ENCODE assay signal across 8 cellular contexts in the genomic region with DNA sequence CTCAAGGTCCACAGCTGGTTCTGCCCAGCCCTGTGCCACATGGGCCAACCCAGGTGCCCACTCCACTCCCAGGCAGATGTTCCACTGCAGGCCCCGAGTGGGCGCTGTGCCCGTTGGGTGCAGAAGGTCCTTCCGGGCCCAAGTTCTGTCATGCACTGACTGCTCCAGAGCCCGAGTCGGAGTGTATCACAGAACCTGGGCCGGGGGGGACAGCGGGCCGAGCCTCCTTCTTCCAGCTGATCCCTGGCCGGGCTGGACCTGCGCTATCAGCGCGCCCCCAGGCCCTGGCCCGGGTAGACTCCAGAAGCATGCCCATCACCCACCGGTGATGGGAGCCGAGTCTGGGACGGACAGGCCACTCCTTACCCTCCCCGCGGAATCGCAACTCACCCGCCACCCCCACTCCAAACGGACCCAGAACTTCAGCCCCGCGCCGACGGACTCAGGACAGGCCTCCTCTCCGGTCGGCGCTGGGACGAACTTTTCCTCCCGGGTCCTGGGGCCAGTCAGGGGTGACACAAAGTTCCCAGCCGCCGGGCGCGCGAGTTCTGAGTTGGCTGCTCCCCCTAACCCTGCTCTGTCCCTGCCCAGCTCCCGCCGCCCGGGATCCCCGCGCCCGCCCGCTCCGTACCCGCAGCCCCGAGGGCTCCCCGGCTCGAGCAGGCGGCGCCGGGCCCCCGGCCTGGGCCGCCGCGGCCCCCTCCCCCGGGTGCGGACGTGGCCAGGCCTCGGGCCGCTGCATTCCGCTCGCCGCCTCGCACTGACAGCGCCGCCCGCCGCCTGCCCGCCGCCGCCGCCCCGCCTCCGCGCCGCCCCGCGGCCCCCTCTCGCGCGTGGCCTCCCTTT. TPM values are rescaled to one million over a fixed set of nuclear protein-coding genes. Genes with fewer than 3 reads are reported as not detected.
DNase-seq lines count a peak whose midpoint lies in the region; ATAC-seq and TF ChIP-seq lines count a peak whose summit lies in the region.

A gene with protein sequence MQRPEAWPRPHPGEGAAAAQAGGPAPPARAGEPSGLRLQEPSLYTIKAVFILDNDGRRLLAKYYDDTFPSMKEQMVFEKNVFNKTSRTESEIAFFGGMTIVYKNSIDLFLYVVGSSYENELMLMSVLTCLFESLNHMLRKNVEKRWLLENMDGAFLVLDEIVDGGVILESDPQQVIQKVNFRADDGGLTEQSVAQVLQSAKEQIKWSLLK (minus strand): TSS at position 762 of the 846 bp plus-strand sequence. CDS start 20 bp downstream, at position 742.

- H3K4me3 Mint-ChIP-seq in CD4-positive, alpha-beta T cell = peak within 1 kb of the TSS; percentile 97

- peaks cover 56% of the 10 kb centered on the region for H3K27me3 Mint-ChIP-seq in CD4-positive, alpha-beta T cell

- TF ChIP-seq CTCF in CD4-positive, alpha-beta T cell (IDR thresholded peaks at IDR 0.05) = peak; percentile 72
- peak in 46 of 56 donors; percentile 11 to 53 (median 32) for TF ChIP-seq CTCF in dorsolateral prefrontal cortex (IDR thresholded peaks at IDR 0.05 in 54 of 56, conservative IDR thresholded peaks at IDR 0.05 in 2 of 56; ENCODE audit: low read depth in 1 of 56, partially characterized antibody in 56 of 56)
- peak; percentile 64 for TF ChIP-seq CTCF in lower lobe of right lung (IDR thresholded peaks at IDR 0.05)

- H3K4me1 ChIP-seq in lower lobe of right lung = peaks cover 11% of the 10 kb centered on the region

- no peaks in the 10 kb centered on the region for H3K9me3 Mint-ChIP-seq in CD4-positive, alpha-beta T cell

- peaks cover 9% of the 10 kb centered on the region for H3K4me1 Mint-ChIP-seq in CD4-positive, alpha-beta T cell (ENCODE audit: low read depth)

- H3K4me3 ChIP-seq in dorsolateral prefrontal cortex (peak within 1 kb of the TSS; percentile 31 to 77 (median 64)), lower lobe of right lung (peak within 1 kb of the TSS; percentile 75)

- no peaks in the 10 kb centered on the region for H3K36me3 ChIP-seq in lower lobe of right lung

- intact Hi-C loops in CD4-positive, alpha-beta T cell (cut with DNase I, micrococcal nuclease) = loop anchor here in 1 of 2 experiments (1.0 kb wide), 1 partner anchor 37 kb away; no protein-coding TSS in a partner anchor
- intact Hi-C loops in dorsolateral prefrontal cortex (cut with DNase I) (no loop called here), lower lobe of right lung (cut with DNase I) (no loop called here)

- DNase-seq in CD4-positive, alpha-beta T cell = peak; percentile 46 to 69 (median 56)
- DNase-seq in activated CD4-positive, alpha-beta T cell treated with anti-CD3 and anti-CD28 coated beads for 4 hours = peak; percentile 41 to 59
- DNase-seq in dorsolateral prefrontal cortex (no peak), lower lobe of right lung (peak; percentile 81), NCI-H187 treated with DMSO at 0.1 percent for 48 hours (lab: John Stamatoyannopoulos, UW) (no peak)
- peak; percentile 74 for DNase-seq in stimulated activated CD8-positive, alpha-beta memory T cell treated with anti-CD3 and anti-CD28 coated beads, Interleukin-4, amount 100 ng/mL, for 48 hours

- peak; percentile 100 for ATAC-seq in CD4-positive, alpha-beta T cell (ENCODE audit: poor library complexity)
- ATAC-seq in HG03442 (IDR thresholded peaks at IDR 0.05; ENCODE audit: unreplicated experiment) (peak; percentile 57), lower lobe of right lung (peak; percentile 90), GM19397 (IDR thresholded peaks at IDR 0.05; ENCODE audit: unreplicated experiment) (no peak)

- peaks cover 17% of the 10 kb centered on the region for H3K27me3 ChIP-seq in CD4-positive, alpha-beta T cell (ENCODE audit: control insufficient read depth, insufficient read depth, low read length)
- H3K27me3 ChIP-seq in dorsolateral prefrontal cortex (peaks cover 0 to 8% (median 0%) of the 10 kb centered on the region in 45 donors), lower lobe of right lung (ENCODE audit: low read depth) (no peaks in the 10 kb centered on the region)

- POLR2A ChIA-PET in CD4-positive, alpha-beta T cell (lab: Charles Lee) = interaction anchor here (0.7 to 1.7 kb wide), 4 partner anchors 10 to 46 kb away, joined by 3 to 7 read pairs (median 4); a partner anchor contains a TSS

- H3K27ac ChIP-seq in CD4-positive, alpha-beta T cell (ENCODE audit: low read depth, low read length) = no peak within 1 kb of the TSS
- H3K27ac ChIP-seq in dorsolateral prefrontal cortex (peak within 1 kb of the TSS in 9 of 59 donors; percentile 4 to 57 (median 35)), lower lobe of right lung (peak within 1 kb of the TSS; percentile 49)

- H3K36me3 Mint-ChIP-seq in CD4-positive, alpha-beta T cell (ENCODE audit: low read depth) = no peaks in the 10 kb centered on the region

- CTCF ChIA-PET in CD4-positive, alpha-beta T cell (lab: Charles Lee) = interaction anchor here (0.8 to 2.8 kb wide), 6 partner anchors 10 to 65 kb away, joined by 3 to 23 read pairs (median 8); a partner anchor contains a TSS

- no peaks in the 10 kb centered on the region for H3K9me3 ChIP-seq in CD4-positive, alpha-beta T cell (ENCODE audit: control insufficient read depth, low read length)
- H3K9me3 ChIP-seq in lower lobe of right lung = no peaks in the 10 kb centered on the region

- no peak within 1 kb of the TSS for H3K27ac Mint-ChIP-seq in CD4-positive, alpha-beta T cell

RNA-seq across cellular contexts. Expression of the gene that starts here (rescaled TPM):
- under 1 TPM; 0.47 to 0.88 TPM for total RNA-seq in CD4-positive, alpha-beta T cell
- total RNA-seq in dorsolateral prefrontal cortex = 10 to 100 TPM in 59 of 120 experiments, 1 to 10 TPM in 61; 3.8 to 22.7 (median 9.8) TPM
- total RNA-seq in lower lobe of right lung = 22.9 TPM

Comparison
In these comparisons a context has a peak if more than half of its experiments do, and no peak if none do; other contexts are left out.
1. Peak in DNase-seq and ATAC-seq in CD4-positive, alpha-beta T cell; RNA of the gene not detected or under 1 TPM.
2. DNase-seq: peak in activated CD4-positive, alpha-beta T cell treated with anti-CD3 and anti-CD28 coated beads for 4 hours (2 of 2), lower lobe of right lung (single experiment) and stimulated activated CD8-positive, alpha-beta memory T cell treated with anti-CD3 and anti-CD28 coated beads, Interleukin-4, amount 100 ng/mL, for 48 hours (single experiment); none in dorsolateral prefrontal cortex (0 of 10) and NCI-H187 treated with DMSO at 0.1 percent for 48 hours (single experiment).
3. Peak in every context shown above with its lines, with median percentiles within 50 percentile points of each other: CTCF ChIP-seq.